Comparison of ENCODE assay signal across 25 cellular contexts in genomic region chr14:33364536-33364935, GRCh38.
DNase-seq lines count a peak whose midpoint lies in the region; ATAC-seq and TF ChIP-seq lines count a peak whose summit lies in the region.
"Had no signal": no experiment of that assay in that cellular context is flagged by ENCODE, and none has a peak within 500 bp of the region (broad histone marks: within the 10 kb centered on the region; RNA-seq: fewer than 3 reads in every experiment).

No MANE protein-coding gene starts in this region.

- H3K36me3 Mint-ChIP-seq in glutamatergic neuron (ENCODE audit: unreplicated experiment) (no peaks in the 10 kb centered on the region), neural progenitor cell (peaks cover 2% of the 10 kb centered on the region)

- H3K36me3 ChIP-seq in BE2C: no peaks in the 10 kb centered on the region
- no peaks in the 10 kb centered on the region for H3K36me3 ChIP-seq in neural progenitor cell
- H3K36me3 ChIP-seq in aorta (ENCODE audit: control insufficient read depth in 1 of 2, insufficient read depth in 2 of 2, low read length in 1 of 2): no peaks in the 10 kb centered on the region
- H3K36me3 ChIP-seq in H7 (replicated peaks; ENCODE audit: control insufficient read depth, insufficient read depth, low read length): no peaks in the 10 kb centered on the region
- H3K36me3 ChIP-seq: upper lobe of right lung had no signal

- H3K4me3 Mint-ChIP-seq in glutamatergic neuron (ENCODE audit: unreplicated experiment) (no peak overlapping the region), neural progenitor cell (no peak overlapping the region)
- H3K4me3 Mint-ChIP-seq: activated CD8-positive, alpha-beta T cell treated with anti-CD3 and anti-CD28 coated beads for 36 hours; H9 had no signal

- no peak overlapping the region for H2AFZ ChIP-seq in neural progenitor cell (replicated peaks)

- no peak overlapping the region for H3K27ac Mint-ChIP-seq in glutamatergic neuron (ENCODE audit: unreplicated experiment)
- H3K27ac Mint-ChIP-seq in neural progenitor cell: no peak overlapping the region
- H3K27ac Mint-ChIP-seq: activated CD8-positive, alpha-beta T cell treated with anti-CD3 and anti-CD28 coated beads for 36 hours; H9 had no signal

- intact Hi-C loops in aorta (cut with DNase I): no loop called here

- H3K27ac ChIP-seq in neural progenitor cell: no peak overlapping the region
- no peak overlapping the region for H3K27ac ChIP-seq in aorta (ENCODE audit: low read depth in 1 of 2, low read length in 2 of 2)
- H3K27ac ChIP-seq: body of pancreas, skin epidermis, upper lobe of right lung had no signal

- H3K27me3 Mint-ChIP-seq in glutamatergic neuron (ENCODE audit: unreplicated experiment): no peaks in the 10 kb centered on the region
- H3K27me3 Mint-ChIP-seq in neural progenitor cell (ENCODE audit: insufficient read depth, low read depth): peaks cover 4% of the 10 kb centered on the region
- H3K27me3 Mint-ChIP-seq: activated CD8-positive, alpha-beta T cell treated with anti-CD3 and anti-CD28 coated beads for 36 hours had no signal

- H3K4me2 ChIP-seq in neural progenitor cell: peak overlapping the region; percentile 57

- peaks cover 3% of the 10 kb centered on the region; the same call in 1 of the 2 replicates for H3K27me3 ChIP-seq in BE2C
- H3K27me3 ChIP-seq in neural progenitor cell: no peaks in the 10 kb centered on the region
- H3K27me3 ChIP-seq in aorta (ENCODE audit: control insufficient read depth in 1 of 2, insufficient read depth in 2 of 2, low read length in 1 of 2): no peaks in the 10 kb centered on the region
- no peaks in the 10 kb centered on the region for H3K27me3 ChIP-seq in H7 (ENCODE audit: control insufficient read depth, insufficient read depth, low read length)
- H3K27me3 ChIP-seq: body of pancreas, upper lobe of right lung had no signal

- in situ Hi-C loops in SK-MEL-5 (cut with HindIII; ENCODE audit: low pct_unique_long_range_greater_than_20kb, low sequenced_read_pairs): no loop called here

- ATAC-seq in SK-N-SH treated with all-trans-retinoic acid at 6 μM for 48 hours (no peak), left lobe of liver (no peak), aorta (ENCODE audit: low FRiP score) (no peak)
- ATAC-seq: activated CD8-positive, alpha-beta T cell treated with anti-CD3 and anti-CD28 coated beads for 36 hours; body of pancreas; Right ventricle myocardium inferior; upper lobe of right lung had no signal

- peaks cover 14% of the 10 kb centered on the region for H3K4me1 Mint-ChIP-seq in glutamatergic neuron (ENCODE audit: low read depth, unreplicated experiment)
- peaks cover 54% of the 10 kb centered on the region for H3K4me1 Mint-ChIP-seq in neural progenitor cell

- 38 to 44% methylated on average over 4 of the region's 4 CpGs for WGBS in aorta, 2 donors

- H3K4me3 ChIP-seq in BE2C (ENCODE audit: low read depth, low read length): no peak overlapping the region
- no peak overlapping the region for H3K4me3 ChIP-seq in neural progenitor cell
- H3K4me3 ChIP-seq in aorta (ENCODE audit: low read length in 2 of 2): no peak overlapping the region
- H3K4me3 ChIP-seq in H7 (ENCODE audit: insufficient read depth, low read depth, low read length): no peak overlapping the region
- H3K4me3 ChIP-seq: body of pancreas, lung, skin epidermis, upper lobe of right lung had no signal

- no peak for DNase-seq in BE2C
- DNase-seq in SK-MEL-5 (ENCODE audit: low read depth, low spot score): peak; percentile 7
- peak; percentile 17 for DNase-seq in glutamatergic neuron
- DNase-seq in neural progenitor cell (ENCODE audit: low spot score): peak; percentile 65
- DNase-seq in left lobe of liver (ENCODE audit: low spot score): no peak
- DNase-seq in aorta: no peak
- no peak for DNase-seq in H7
- DNase-seq: activated CD8-positive, alpha-beta T cell treated with anti-CD3 and anti-CD28 coated beads for 36 hours; activated gamma-delta T cell; activated T-cell treated with anti-CD3 and anti-CD28 coated beads for 4 hours; body of pancreas; Calu3; effector CD8-positive, alpha-beta T cell; foreskin fibroblast; H9; NCI-H1048; NCI-H1694 treated with DMSO at 0.1 percent for 48 hours; NCI-H226; NCI-H774; stimulated activated CD4-positive, alpha-beta T cell treated with anti-CD3 and anti-CD28 coated beads, Interleukin-1b, Interleukin-23, amount 100 ng/mL, for 48 hours; upper lobe of right lung had no signal

- H3K4me1 ChIP-seq in BE2C (no peaks in the 10 kb centered on the region; the same call in 1 of the 2 replicates), neural progenitor cell (peaks cover 61% of the 10 kb centered on the region), aorta (ENCODE audit: control insufficient read depth in 1 of 2, insufficient read depth in 2 of 2, low read length in 2 of 2) (no peaks in the 10 kb centered on the region)
- H3K4me1 ChIP-seq: body of pancreas, upper lobe of right lung had no signal

- no peaks in the 10 kb centered on the region for H3K9me3 Mint-ChIP-seq in glutamatergic neuron (ENCODE audit: unreplicated experiment)
- H3K9me3 Mint-ChIP-seq in neural progenitor cell: no peaks in the 10 kb centered on the region
- H3K9me3 Mint-ChIP-seq: activated CD8-positive, alpha-beta T cell treated with anti-CD3 and anti-CD28 coated beads for 36 hours; H9 had no signal

- peaks cover 6% of the 10 kb centered on the region for H4K20me1 ChIP-seq in neural progenitor cell (ENCODE audit: low read depth)

- H3K9me3 ChIP-seq in BE2C: no peaks in the 10 kb centered on the region
- no peaks in the 10 kb centered on the region for H3K9me3 ChIP-seq in neural progenitor cell (ENCODE audit: low read depth)
- no peaks in the 10 kb centered on the region for H3K9me3 ChIP-seq in aorta (ENCODE audit: control insufficient read depth, low read length)
- H3K9me3 ChIP-seq: body of pancreas, upper lobe of right lung had no signal

- H3K9ac ChIP-seq in neural progenitor cell: no peak overlapping the region

- TF ChIP-seq CTCF in BE2C (IDR thresholded peaks at IDR 0.05; ENCODE audit: low read depth, low read length): 0 out of 2 replicates have a peak, but pooled peaks have one; percentile 8
- TF ChIP-seq CTCF in glutamatergic neuron (IDR thresholded peaks at IDR 0.05; ENCODE audit: partially characterized antibody, unreplicated experiment): no peak
- no peak for TF ChIP-seq CTCF in neural progenitor cell (IDR thresholded peaks at IDR 0.05)

- peaks cover 27% of the 10 kb centered on the region for H3F3A ChIP-seq in neural progenitor cell (ENCODE audit: low read depth)

- no peaks in the 10 kb centered on the region for H3K79me2 ChIP-seq in neural progenitor cell (ENCODE audit: low read depth)

TF ChIP-seq in SK-N-SH treated with all-trans-retinoic acid at 6 μM for 48 hours, 23 proteins besides CTCF, POLR2A, EP300 and RAD21 (continues in another document):
- TF ChIP-seq POU6F1 (CRISPR knock-in tag; IDR thresholded peaks at IDR 0.05; ENCODE audit: borderline replicate concordance, low read depth): no peak
- TF ChIP-seq ARNTL (CRISPR knock-in tag; IDR thresholded peaks at IDR 0.05; ENCODE audit: borderline replicate concordance, low read depth): no peak
- no peak for TF ChIP-seq CSDC2 (CRISPR knock-in tag; IDR thresholded peaks at IDR 0.05)
- TF ChIP-seq ZNF8 (CRISPR knock-in tag; IDR thresholded peaks at IDR 0.05): no peak
- no peak for TF ChIP-seq ZNF70 (CRISPR knock-in tag; IDR thresholded peaks at IDR 0.05)
- no peak for TF ChIP-seq ESRRG (CRISPR knock-in tag; IDR thresholded peaks at IDR 0.05)
- no peak for TF ChIP-seq ISL1 (CRISPR knock-in tag; IDR thresholded peaks at IDR 0.05)
- TF ChIP-seq OSR1 (CRISPR knock-in tag; IDR thresholded peaks at IDR 0.05): no peak
- no peak for TF ChIP-seq CSRNP3 (CRISPR knock-in tag; IDR thresholded peaks at IDR 0.05)
- TF ChIP-seq CREB5 (CRISPR knock-in tag; IDR thresholded peaks at IDR 0.05; ENCODE audit: low read depth): no peak
- TF ChIP-seq PPARA (CRISPR knock-in tag; IDR thresholded peaks at IDR 0.05; ENCODE audit: borderline replicate concordance): no peak
- no peak for TF ChIP-seq BACH2 (CRISPR knock-in tag; IDR thresholded peaks at IDR 0.05; ENCODE audit: borderline replicate concordance)
- no peak for TF ChIP-seq ZFP30 (CRISPR knock-in tag; IDR thresholded peaks at IDR 0.05)
- no peak for TF ChIP-seq TOX (CRISPR knock-in tag; IDR thresholded peaks at IDR 0.05; ENCODE audit: borderline replicate concordance)

Comparison
In these comparisons a context has a peak if more than half of its experiments do, and no peak if none do; other contexts are left out.
1. DNase-seq: peak in SK-MEL-5 (single experiment), glutamatergic neuron (single experiment) and neural progenitor cell (single experiment); none in BE2C (single experiment), left lobe of liver (single experiment), aorta (0 of 2) and H7 (single experiment).